1 cellular context compared by ENCODE assay signal in the genomic region with DNA sequence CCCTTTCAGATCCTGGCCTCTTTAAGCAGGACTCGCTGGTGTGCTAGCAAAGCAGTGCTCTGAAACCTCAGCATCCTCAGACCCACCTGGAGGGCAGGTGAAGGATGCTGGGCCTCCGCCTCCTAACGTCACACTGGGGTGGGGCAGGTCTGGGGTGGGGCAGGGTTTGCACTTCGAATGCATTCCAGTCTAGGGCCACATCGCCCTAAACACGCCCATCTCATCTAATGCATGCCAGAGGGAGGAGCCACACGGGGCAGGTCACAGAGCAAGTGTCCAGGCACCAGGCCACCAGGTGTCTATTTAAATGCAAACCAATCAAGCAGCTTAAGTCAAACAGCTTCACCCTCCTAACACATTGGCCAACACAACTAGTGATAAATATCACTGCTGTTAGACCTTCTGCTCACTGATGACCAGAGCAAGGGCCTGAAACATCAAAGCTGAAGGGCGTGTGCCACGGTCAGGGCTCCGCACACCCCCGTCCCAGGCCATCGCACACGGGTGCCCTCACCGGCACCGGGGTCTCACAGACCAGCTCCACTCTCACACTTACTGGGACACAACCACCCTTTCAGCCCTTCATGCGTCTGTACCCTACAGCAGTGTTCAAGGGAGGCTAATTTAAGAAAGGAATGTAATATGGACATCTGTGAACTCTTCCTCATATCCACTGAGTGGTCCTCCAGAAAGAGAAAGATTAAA.
TF ChIP-seq lines count a peak whose summit lies in the region.

No MANE protein-coding gene starts in this region.

TF ChIP-seq in HepG2, 621 proteins besides CTCF, POLR2A, EP300 and RAD21:
- TF ChIP-seq ONECUT2 (CRISPR knock-in tag; IDR thresholded peaks at IDR 0.05) = no peak
- TF ChIP-seq FOXA3 (CRISPR knock-in tag; IDR thresholded peaks at IDR 0.05) = no peak
- no peak for TF ChIP-seq ZNF280D (CRISPR knock-in tag; IDR thresholded peaks at IDR 0.05)
- no peak for TF ChIP-seq ZNF850 (CRISPR knock-in tag; conservative IDR thresholded peaks at IDR 0.05)
- TF ChIP-seq TCF7 (IDR thresholded peaks at IDR 0.05; ENCODE audit: low read depth) = no peak
- TF ChIP-seq PCBP1 (IDR thresholded peaks at IDR 0.05; ENCODE audit: borderline replicate concordance, low read depth, low read length) = no peak
- no peak for TF ChIP-seq ZNF224 (CRISPR knock-in tag; IDR thresholded peaks at IDR 0.05)
- TF ChIP-seq SMARCE1 (IDR thresholded peaks at IDR 0.05; ENCODE audit: borderline replicate concordance) = no peak
- no peak for TF ChIP-seq ZBTB46 (CRISPR knock-in tag; IDR thresholded peaks at IDR 0.05; ENCODE audit: borderline replicate concordance)
